ENCODE assay signal across 11 cellular contexts in genomic region chr18:58316943-58317342, GRCh38.
DNase-seq lines count a peak whose midpoint lies in the region; ATAC-seq and TF ChIP-seq lines count a peak whose summit lies in the region.
"Had no signal": no experiment of that assay in that cellular context is flagged by ENCODE, and none has a peak within 500 bp of the region (broad histone marks: within the 10 kb centered on the region; RNA-seq: fewer than 3 reads in every experiment).

No MANE protein-coding gene starts in this region.

- H3K36me3 ChIP-seq in OCI-LY3 (replicated peaks; ENCODE audit: low read depth, low read length) (peaks cover 22% of the 10 kb centered on the region), thyroid gland (no peaks in the 10 kb centered on the region)
- H3K36me3 ChIP-seq: tibial artery had no signal

- no peaks in the 10 kb centered on the region for H3K27me3 ChIP-seq in OCI-LY3 (ENCODE audit: low read depth, low read length)
- H3K27me3 ChIP-seq in thyroid gland, result no peaks in the 10 kb centered on the region
- H3K27me3 ChIP-seq in foreskin keratinocyte, result no peaks in the 10 kb centered on the region
- H3K27me3 ChIP-seq: tibial artery had no signal

- WGBS in thyroid gland, 2 donors, result 67 to 81% methylated on average over 5 of the region's 5 CpGs

- H3K9me3 ChIP-seq in OCI-LY3 (ENCODE audit: insufficient read depth, low read length) (no peaks in the 10 kb centered on the region), thyroid gland (no peaks in the 10 kb centered on the region)
- H3K9me3 ChIP-seq: tibial artery had no signal

- DNase-seq in left ventricle myocardium superior (no peak), Right ventricle myocardium superior (no peak), left kidney (ENCODE audit: low read depth, low spot score) (peak; percentile 24), thyroid gland (no peak), foreskin keratinocyte (no peak), UCSD-AML1 (lab: John Stamatoyannopoulos, UW; ENCODE audit: unreplicated experiment) (no peak)
- no peak for DNase-seq in activated effector memory CD4-positive, alpha-beta T cell treated with Interleukin-2 at 50 U/mL for 16 hours
- DNase-seq: foreskin melanocyte, NCI-H1105 treated with DMSO at 0.1 percent for 48 hours, tibial artery had no signal

- peaks cover 69% of the 10 kb centered on the region for H3K79me2 ChIP-seq in OCI-LY3 (ENCODE audit: low read length)

- TF ChIP-seq CTCF in OCI-LY3 (IDR thresholded peaks at IDR 0.05; ENCODE audit: low read depth, low read length) (no peak), thyroid gland (IDR thresholded peaks at IDR 0.05) (no peak), foreskin keratinocyte (conservative IDR thresholded peaks at IDR 0.05) (no peak)

- no peak overlapping the region for H2AFZ ChIP-seq in OCI-LY3 (ENCODE audit: low read depth, low read length)

- H3K9ac ChIP-seq in OCI-LY3 (ENCODE audit: low read length), result peak overlapping the region; percentile 5; the same call in 1 of the 2 replicates

- peak overlapping the region; percentile 59 for H3K4me2 ChIP-seq in OCI-LY3 (ENCODE audit: low read length)

- H4K20me1 ChIP-seq in OCI-LY3 (ENCODE audit: insufficient read depth, low read length), result peaks cover 95% of the 10 kb centered on the region

- peak overlapping the region; percentile 31 for H3K27ac ChIP-seq in OCI-LY3 (ENCODE audit: low read length)
- peak overlapping the region in 2 of 3 donors; percentile 22 to 29 for H3K27ac ChIP-seq in thyroid gland
- H3K27ac ChIP-seq in foreskin keratinocyte, result no peak overlapping the region
- H3K27ac ChIP-seq: tibial artery had no signal

- peaks cover 40% of the 10 kb centered on the region for H3K4me1 ChIP-seq in OCI-LY3 (ENCODE audit: low read length)
- H3K4me1 ChIP-seq in thyroid gland, result peaks cover 28 to 52% of the 10 kb centered on the region in 2 donors
- peaks cover 42% of the 10 kb centered on the region for H3K4me1 ChIP-seq in foreskin keratinocyte
- H3K4me1 ChIP-seq: tibial artery had no signal

- ATAC-seq in left ventricle myocardium superior (peak; percentile 5), Right ventricle myocardium superior (ENCODE audit: poor library complexity) (no peak), foreskin keratinocyte (no peak)

- intact Hi-C loops in left ventricle myocardium superior (cut with micrococcal nuclease) (loop anchor here (10.0 kb wide), 1 partner anchor 62 kb away; no protein-coding TSS in a partner anchor), Right ventricle myocardium superior (cut with DNase I) (loop anchor here (10.0 kb wide), 1 partner anchor 272 kb away; the partner anchor contains the start of gene NEDD4L), thyroid gland (cut with DNase I) (loop anchor here (10.0 kb wide), 2 partner anchors 132 to 272 kb away; partner anchors contain the start of gene NEDD4L)

- TF ChIP-seq POLR2A in thyroid gland (IDR thresholded peaks at IDR 0.05), result no peak

- H3K4me3 ChIP-seq in OCI-LY3 (ENCODE audit: low read length), result peak overlapping the region; percentile 21
- no peak overlapping the region for H3K4me3 ChIP-seq in thyroid gland (replicated peaks in 1 of 3)
- H3K4me3 ChIP-seq: tibial artery had no signal
